1 cellular context compared by ENCODE assay signal in genomic region chr12:6393109-6393508, GRCh38.
TF ChIP-seq lines count a peak whose summit lies in the region.

No MANE protein-coding gene starts in this region.

TF ChIP-seq in HepG2, 621 proteins besides CTCF, POLR2A, EP300 and RAD21:
- no peak for TF ChIP-seq RXRA (CRISPR knock-in tag; IDR thresholded peaks at IDR 0.05)
- peak; percentile 82 for TF ChIP-seq ZNF121 (CRISPR knock-in tag; IDR thresholded peaks at IDR 0.05)
